35 cellular contexts compared by ENCODE assay signal in the genomic region with DNA sequence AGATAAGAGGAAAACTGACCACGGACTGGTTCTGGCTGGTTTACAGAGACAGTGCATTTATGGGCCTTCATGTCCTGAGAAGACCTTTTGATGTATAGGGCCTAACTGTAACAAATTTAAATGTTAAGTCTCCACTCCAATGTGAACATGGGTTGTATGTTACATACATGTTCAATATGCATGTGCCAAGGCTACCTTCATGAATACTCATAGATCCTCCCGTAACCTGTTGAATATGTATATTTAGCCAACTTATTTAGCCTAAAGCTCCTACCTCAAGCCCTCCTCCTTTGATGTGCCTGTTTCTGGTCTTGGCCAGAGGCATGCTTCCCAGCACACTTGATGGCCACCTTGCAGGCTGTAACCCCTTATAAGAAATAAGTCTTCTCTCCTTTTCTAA. TPM values are rescaled to one million over a fixed set of nuclear protein-coding genes. Genes with fewer than 3 reads are reported as not detected.
"Had no signal": no experiment of that assay in that cellular context is flagged by ENCODE, and none has a peak within 500 bp of the region (broad histone marks: within the 10 kb centered on the region; RNA-seq: fewer than 3 reads in every experiment).

Gene OR5H2 (plus strand): TSS at position 301 of the 400 bp plus-strand sequence. CDS start 398 bp downstream, outside the sequence.

- H3K9me3 ChIP-seq: body of pancreas, breast epithelium had no signal

- H3K4me3 ChIP-seq: body of pancreas, breast epithelium had no signal

- FAIRE-seq: astrocyte, TTC549 had no signal

- H3K36me3 ChIP-seq: brain microvascular endothelial cell, breast epithelium, WERI-Rb-1 had no signal

- H3K4me1 ChIP-seq: body of pancreas, breast epithelium had no signal

- H3K27ac ChIP-seq: body of pancreas, brain microvascular endothelial cell, breast epithelium, WERI-Rb-1 had no signal

- DNase-seq: activated CD4-positive, alpha-beta memory T cell treated with anti-CD3 and anti-CD28 coated beads, Interleukin-2, amount 10 ng/mL, durations not matched to agents 7 days and 5 days; activated CD4-positive, alpha-beta T cell treated with anti-CD3 and anti-CD28 coated beads for 1 hour; activated CD4-positive, alpha-beta T cell treated with anti-CD3 and anti-CD28 coated beads for 36 hours; activated CD4-positive, alpha-beta T cell treated with anti-CD3 and anti-CD28 coated beads for 48 hours; activated CD4-positive, alpha-beta T cell treated with anti-CD3 and anti-CD28 coated beads, Interleukin-2, amount 10 ng/mL, durations not matched to agents 7 days and 5 days; activated CD4-positive, alpha-beta T cell treated with anti-CD3 and anti-CD28 coated beads, Interleukin-2, amount 50 U/mL, for 48 hours; activated CD4-positive, CD25-positive, alpha-beta regulatory T cell; activated CD8-positive, alpha-beta memory T cell treated with anti-CD3 and anti-CD28 coated beads for 24 hours; activated CD8-positive, alpha-beta memory T cell treated with anti-CD3 and anti-CD28 coated beads, Interleukin-2, amount 10 ng/mL, durations not matched to agents 7 days and 5 days; activated CD8-positive, alpha-beta memory T cell treated with anti-CD3 and anti-CD28 coated beads, Interleukin-2, amount 50 U/mL, for 48 hours; activated CD8-positive, alpha-beta T cell treated with anti-CD3 and anti-CD28 coated beads, Interleukin-2, amount 10 ng/mL, durations not matched to agents 7 days and 5 days; activated effector memory CD4-positive, alpha-beta T cell treated with Interleukin-2 at 50 U/mL for 16 hours; activated gamma-delta T cell; activated naive CD4-positive, alpha-beta T cell treated with anti-CD3 and anti-CD28 coated beads, Interleukin-2, amount 10 ng/mL, durations not matched to agents 7 days and 5 days; activated naive CD4-positive, alpha-beta T cell treated with Interleukin-2 at 50 U/mL for 16 hours; activated naive CD8-positive, alpha-beta T cell treated with anti-CD3 and anti-CD28 coated beads, Interleukin-2, amount 10 ng/mL, durations not matched to agents 7 days and 5 days; activated naive CD8-positive, alpha-beta T cell treated with anti-CD3 and anti-CD28 coated beads, Interleukin-2, amount 50 U/mL, for 24 hours; activated T-cell treated with anti-CD3 and anti-CD28 coated beads, Interleukin-2, amount 50 U/mL, for 24 hours; activated T-cell treated with anti-CD3 and anti-CD28 coated beads, Interleukin-2, amount 50 U/mL, for 48 hours; amniotic stem cell; aorta; body of pancreas; brain microvascular endothelial cell; central memory CD4-positive, alpha-beta T cell; T-helper 1 cell; T-helper 2 cell; T-helper 9 cell; WERI-Rb-1 had no signal

- H3K27me3 ChIP-seq: body of pancreas, brain microvascular endothelial cell, breast epithelium had no signal

RNA-seq across cellular contexts. Expression of gene OR5H2, which starts in this region (rescaled TPM):
- total RNA-seq: activated CD4-positive, alpha-beta memory T cell treated with anti-CD3 and anti-CD28 coated beads, Interleukin-2, amount 10 ng/mL, durations not matched to agents 7 days and 5 days; activated CD4-positive, alpha-beta T cell treated with anti-CD3 and anti-CD28 coated beads for 36 hours; activated CD4-positive, alpha-beta T cell treated with anti-CD3 and anti-CD28 coated beads, Interleukin-2, amount 10 ng/mL, durations not matched to agents 7 days and 5 days; activated CD8-positive, alpha-beta memory T cell treated with anti-CD3 and anti-CD28 coated beads, Interleukin-2, amount 10 ng/mL, durations not matched to agents 7 days and 5 days; activated CD8-positive, alpha-beta T cell treated with anti-CD3 and anti-CD28 coated beads, Interleukin-2, amount 10 ng/mL, durations not matched to agents 7 days and 5 days; activated naive CD8-positive, alpha-beta T cell treated with anti-CD3 and anti-CD28 coated beads, Interleukin-2, amount 10 ng/mL, durations not matched to agents 7 days and 5 days; activated T-helper 2 cell treated with anti-CD3 and anti-CD28 coated beads, Interferon-gamma antibody, Interleukin-2, Interleukin-4, amounts not matched to agents 10 μg/mL and 5 μg/mL and 100 μg/mL, durations not matched to agents 14 hours and 24 hours and 36 hours; aorta; astrocyte; body of pancreas; breast epithelium; cardiac septum; WTC11 had no signal
- polyA plus RNA-seq: adipose tissue, aorta had no signal
